ENCODE assay signal across 1 cellular context in genomic region chr1:85189120-85189519, GRCh38.
TF ChIP-seq lines count a peak whose summit lies in the region.

No MANE protein-coding gene starts in this region.

TF ChIP-seq in GM12878, 131 proteins besides CTCF, POLR2A, EP300 and RAD21 (continued from another document):
- no peak for TF ChIP-seq ZNF687 (IDR thresholded peaks at IDR 0.05)
